In genomic region chr16:69858196-69859104, GRCh38 we compare ENCODE assay signal across 1 cellular context.
TF ChIP-seq lines count a peak whose summit lies in the region.

No MANE protein-coding gene starts in this region.

TF ChIP-seq in HepG2, 621 proteins besides CTCF, POLR2A, EP300 and RAD21 (continued from another document and continues in another):
- TF ChIP-seq ZFP90 (CRISPR knock-in tag; IDR thresholded peaks at IDR 0.05; ENCODE audit: borderline replicate concordance) (peak; percentile 12; the same call in 1 of the 2 replicates), LRRFIP1 (CRISPR knock-in tag; conservative IDR thresholded peaks at IDR 0.05) (no peak), RORA (CRISPR knock-in tag; IDR thresholded peaks at IDR 0.05) (peak; percentile 22; the same call in 1 of the 2 replicates), ARNTL (CRISPR knock-in tag; IDR thresholded peaks at IDR 0.05) (peak; percentile 67), IKZF5 (CRISPR knock-in tag; IDR thresholded peaks at IDR 0.05) (no peak), ZNF788 (CRISPR knock-in tag; IDR thresholded peaks at IDR 0.05; ENCODE audit: borderline replicate concordance) (peak; percentile 28; the same call in 1 of the 2 replicates), PAXIP1 (CRISPR knock-in tag; conservative IDR thresholded peaks at IDR 0.05) (peak; percentile 81), SIX4 (CRISPR knock-in tag; IDR thresholded peaks at IDR 0.05) (0 out of 2 replicates have a peak, but pooled peaks have one; percentile 46), ARID5B (CRISPR knock-in tag; IDR thresholded peaks at IDR 0.05) (peak; percentile 77), ZBTB20 (CRISPR knock-in tag; IDR thresholded peaks at IDR 0.05; ENCODE audit: borderline replicate concordance, low read depth) (no peak), ZNF691 (CRISPR knock-in tag; IDR thresholded peaks at IDR 0.05; ENCODE audit: borderline replicate concordance, low read depth) (peak; percentile 84), SMAD1 (CRISPR knock-in tag; IDR thresholded peaks at IDR 0.05; ENCODE audit: borderline replicate concordance, low read depth) (0 out of 2 replicates have a peak, but pooled peaks have one; percentile 22), ZNF609 (CRISPR knock-in tag; IDR thresholded peaks at IDR 0.05; ENCODE audit: borderline replicate concordance) (peak; percentile 81), CEBPB (IDR thresholded peaks at IDR 0.05; ENCODE audit: borderline replicate concordance, low read depth, low read length) (no peak), MYC (CRISPR knock-in tag; IDR thresholded peaks at IDR 0.05; ENCODE audit: borderline replicate concordance) (peak; percentile 52; the same call in 1 of the 2 replicates), RARA (CRISPR knock-in tag; IDR thresholded peaks at IDR 0.05) (peak; percentile 71), SP4 (CRISPR knock-in tag; IDR thresholded peaks at IDR 0.05) (peak; percentile 54; the same call in 1 of the 2 replicates), NFIC (IDR thresholded peaks at IDR 0.05; ENCODE audit: low read length) (peak; percentile 32; the same call in 1 of the 2 replicates), FOXK2 (IDR thresholded peaks at IDR 0.05) (no peak; the same call in 1 of the 2 replicates), MLX (CRISPR knock-in tag; IDR thresholded peaks at IDR 0.05) (peak; percentile 40; the same call in 1 of the 2 replicates), ZNF282 (IDR thresholded peaks at IDR 0.05; ENCODE audit: partially characterized antibody) (no peak), ATF2 (CRISPR knock-in tag; IDR thresholded peaks at IDR 0.05) (0 out of 2 replicates have a peak, but pooled peaks have one; percentile 27), ZNF678 (CRISPR knock-in tag; IDR thresholded peaks at IDR 0.05) (0 out of 2 replicates have a peak, but pooled peaks have one; percentile 1), ATF5 (CRISPR knock-in tag; IDR thresholded peaks at IDR 0.05; ENCODE audit: low read depth) (0 out of 2 replicates have a peak, but pooled peaks have one; percentile 55), ZNF652 (CRISPR knock-in tag; IDR thresholded peaks at IDR 0.05; ENCODE audit: borderline replicate concordance, low read depth) (no peak), NFE2L2 (IDR thresholded peaks at IDR 0.05; ENCODE audit: low read length) (no peak), ZNF710 (CRISPR knock-in tag; IDR thresholded peaks at IDR 0.05; ENCODE audit: borderline replicate concordance) (peak; percentile 98), ELF3 (CRISPR knock-in tag; IDR thresholded peaks at IDR 0.05) (peak; percentile 63; the same call in 1 of the 2 replicates), JARID2 (CRISPR knock-in tag; IDR thresholded peaks at IDR 0.05; ENCODE audit: insufficient replicate concordance) (no peak), ZFX (CRISPR knock-in tag; IDR thresholded peaks at IDR 0.05; ENCODE audit: low read depth) (peak; percentile 70; the same call in 1 of the 2 replicates), ZNF180 (CRISPR knock-in tag; IDR thresholded peaks at IDR 0.05; ENCODE audit: borderline replicate concordance, low read depth) (no peak), MXI1 (IDR thresholded peaks at IDR 0.05; ENCODE audit: borderline replicate concordance, low read depth, low read length) (0 out of 3 replicates have a peak, but pooled peaks have one; percentile 30), HDAC2 (CRISPR knock-in tag; IDR thresholded peaks at IDR 0.05) (peak; percentile 83; the same call in 1 of the 2 replicates)
